In the genomic region with DNA sequence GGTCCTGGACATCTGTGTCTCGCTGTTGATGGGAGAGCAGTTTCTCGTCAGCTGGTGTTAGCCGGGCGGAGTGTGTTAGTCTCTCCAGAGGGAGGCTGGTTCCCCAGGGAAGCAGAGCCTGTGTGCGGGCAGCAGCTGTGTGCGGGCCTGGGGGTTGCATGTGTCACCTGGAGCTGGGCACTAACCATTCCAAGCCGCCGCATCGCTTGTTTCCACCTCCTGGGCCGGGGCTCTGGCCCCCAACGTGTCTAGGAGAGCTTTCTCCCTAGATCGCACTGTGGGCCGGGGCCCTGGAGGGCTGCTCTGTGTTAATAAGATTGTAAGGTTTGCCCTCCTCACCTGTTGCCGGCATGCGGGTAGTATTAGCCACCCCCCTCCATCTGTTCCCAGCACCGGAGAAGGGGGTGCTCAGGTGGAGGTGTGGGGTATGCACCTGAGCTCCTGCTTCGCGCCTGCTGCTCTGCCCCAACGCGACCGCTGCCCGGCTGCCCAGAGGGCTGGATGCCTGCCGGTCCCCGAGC, we compare ENCODE assay signal across 1 cellular context.
TF ChIP-seq lines count a peak whose summit lies in the region.

No MANE protein-coding gene starts in this region.

TF ChIP-seq in endothelial cell of umbilical vein, 7 proteins besides CTCF, POLR2A, EP300 and RAD21:
- TF ChIP-seq JUN (IDR thresholded peaks at IDR 0.05; ENCODE audit: borderline replicate concordance, insufficient read depth, insufficient read length, low read depth): no peak
- TF ChIP-seq GATA2 (IDR thresholded peaks at IDR 0.05; ENCODE audit: insufficient read depth, insufficient read length, low read depth, low read length): no peak
- no peak for TF ChIP-seq FOS (IDR thresholded peaks at IDR 0.05; ENCODE audit: borderline replicate concordance, insufficient read depth, low read length)
- TF ChIP-seq MAX (IDR thresholded peaks at IDR 0.05; ENCODE audit: insufficient read depth, insufficient read length): no peak
- TF ChIP-seq POLR2AphosphoS5 (IDR thresholded peaks at IDR 0.05; ENCODE audit: insufficient read depth, low read depth, low read length): no peak
- no peak for TF ChIP-seq MYC (IDR thresholded peaks at IDR 0.05; ENCODE audit: low read depth, low read length)
- no peak for TF ChIP-seq EZH2 (IDR thresholded peaks at IDR 0.05; ENCODE audit: borderline replicate concordance, low read depth, low read length, severe bottlenecking)
